10 cellular contexts compared by ENCODE assay signal in genomic region chr1:220219865-220220698, GRCh38. TPM values are rescaled to one million over a fixed set of nuclear protein-coding genes. Genes with fewer than 3 reads are reported as not detected.
DNase-seq lines count a peak whose midpoint lies in the region; ATAC-seq and TF ChIP-seq lines count a peak whose summit lies in the region.
"Had no signal": no experiment of that assay in that cellular context is flagged by ENCODE, and none has a peak within 500 bp of the region (broad histone marks: within the 10 kb centered on the region; RNA-seq: fewer than 3 reads in every experiment).

No MANE protein-coding gene starts in this region.

- H3K4me3 ChIP-seq in MM.1S (ENCODE audit: low read length): no peak overlapping the region
- H3K4me3 ChIP-seq: prostate gland had no signal

- no peak overlapping the region for H2AFZ ChIP-seq in MM.1S (ENCODE audit: low read length)

- H3K4me3 Mint-ChIP-seq in brain: peak overlapping the region in 1 of 5 experiments; percentile 41

- no peaks in the 10 kb centered on the region for H3K36me3 ChIP-seq in MM.1S (replicated peaks; ENCODE audit: insufficient read depth, low read length)
- H3K36me3 ChIP-seq: prostate gland had no signal

- no peak overlapping the region for H3K4me2 ChIP-seq in MM.1S (ENCODE audit: low read depth, low read length)

- peaks cover 80% of the 10 kb centered on the region for H3K79me2 ChIP-seq in MM.1S (ENCODE audit: low read length)

- H3K27ac ChIP-seq in MM.1S (ENCODE audit: low read length): no peak overlapping the region
- no peak overlapping the region for H3K27ac ChIP-seq in RWPE1
- H3K27ac ChIP-seq: prostate gland had no signal

- POLR2A ChIA-PET in RWPE1 (lab: Yijun Ruan, JAX; ENCODE audit: low non-redundant PET): no interaction called here

- H3K4me1 ChIP-seq in MM.1S (ENCODE audit: low read length): no peaks in the 10 kb centered on the region
- H3K4me1 ChIP-seq: prostate gland had no signal

- CTCF ChIA-PET in RWPE1 (lab: Yijun Ruan, JAX): interaction anchor here (0.7 to 2.8 kb wide), 5 partner anchors 8 to 556 kb away, joined by 3 to 11 read pairs (median 7); no protein-coding TSS in a partner anchor

- no peaks in the 10 kb centered on the region for H3K36me3 Mint-ChIP-seq in brain

- no peak for TF ChIP-seq CTCF in brain (conservative IDR thresholded peaks at IDR 0.05)
- TF ChIP-seq CTCF in MM.1S (IDR thresholded peaks at IDR 0.05; ENCODE audit: low read length): no peak
- TF ChIP-seq CTCF in RWPE1 (conservative IDR thresholded peaks at IDR 0.05; ENCODE audit: low read depth): no peak

- H3K27me3 ChIP-seq in MM.1S (replicated peaks; ENCODE audit: insufficient read depth, low read length): no peaks in the 10 kb centered on the region

- no peak for DNase-seq in MM.1S
- DNase-seq in SKM-1 (lab: John Stamatoyannopoulos, UW; ENCODE audit: unreplicated experiment): no peak
- DNase-seq in left cardiac atrium: no peak
- DNase-seq in RWPE1 (ENCODE audit: low spot score): no peak
- DNase-seq: RPMI8226 had no signal

- no peaks in the 10 kb centered on the region for H4K20me1 ChIP-seq in MM.1S (ENCODE audit: insufficient read depth, low read length)

- peak overlapping the region in 4 of 5 experiments; percentile 39 to 81 (median 77) for H3K27ac Mint-ChIP-seq in brain

- H3F3A ChIP-seq in MM.1S (ENCODE audit: insufficient read depth, low read length): no peaks in the 10 kb centered on the region

- H3K9ac ChIP-seq in MM.1S (ENCODE audit: low read length): no peak overlapping the region

- H3K27me3 Mint-ChIP-seq in brain: no peaks in the 10 kb centered on the region

- intact Hi-C loops in left cardiac atrium (cut with DNase I): no loop called here

- no peaks in the 10 kb centered on the region for H3K9me2 ChIP-seq in MM.1S (replicated peaks; ENCODE audit: insufficient read depth, low read length)

- H3K9me3 Mint-ChIP-seq in brain: peaks cover 0 to 2% (median 0%) of the 10 kb centered on the region in 5 experiments

- ATAC-seq in GM18499 (IDR thresholded peaks at IDR 0.05; ENCODE audit: insufficient read depth, unreplicated experiment) (peak; percentile 28), GM19467 (IDR thresholded peaks at IDR 0.05; ENCODE audit: unreplicated experiment) (peak; percentile 42), HG03064 (IDR thresholded peaks at IDR 0.05; ENCODE audit: low read depth, unreplicated experiment) (peak; percentile 39), left cardiac atrium (no peak)

- H3K9me3 ChIP-seq in MM.1S (replicated peaks; ENCODE audit: insufficient read depth, low read length): no peaks in the 10 kb centered on the region
- H3K9me3 ChIP-seq: prostate gland had no signal

- H3K4me1 Mint-ChIP-seq in brain: peaks cover 62% of the 10 kb centered on the region

RNA-seq across cellular contexts. Expression of gene RAB3GAP2, which starts 52.2 kb away (rescaled TPM):
- 7.1 TPM for polyA plus RNA-seq in brain (ENCODE audit: insufficient read depth, low read depth, low replicate concordance)
- 10 to 100 TPM; 22.2 to 30.1 TPM for total RNA-seq in left cardiac atrium

Comparison
In these comparisons a context has a peak if more than half of its experiments do, and no peak if none do; other contexts are left out.
1. ATAC-seq: peak in GM18499 (single experiment), GM19467 (single experiment) and HG03064 (single experiment); none in left cardiac atrium (0 of 2).